In genomic region chr14:60653388-60653690, GRCh38 we compare ENCODE assay signal across 12 cellular contexts. TPM values are rescaled to one million over a fixed set of nuclear protein-coding genes. Genes with fewer than 3 reads are reported as not detected.
DNase-seq lines count a peak whose midpoint lies in the region; TF ChIP-seq lines count a peak whose summit lies in the region.
"Had no signal": no experiment of that assay in that cellular context is flagged by ENCODE, and none has a peak within 500 bp of the region (broad histone marks: within the 10 kb centered on the region; RNA-seq: fewer than 3 reads in every experiment).

No MANE protein-coding gene starts in this region.

- H4K20me1 ChIP-seq in mammary epithelial cell (ENCODE audit: insufficient read depth, low read length), result no peaks in the 10 kb centered on the region

- H3K27ac ChIP-seq in HUES6 (ENCODE audit: low read depth, low read length) (no peak overlapping the region), mammary epithelial cell (ENCODE audit: insufficient read depth, low read depth, low read length) (no peak overlapping the region), esophagus squamous epithelium (no peak overlapping the region), tibial artery (no peak overlapping the region)

- peaks cover 100% of the 10 kb centered on the region for H3K27me3 ChIP-seq in HUES6 (ENCODE audit: control insufficient read depth, insufficient read depth, low read length)
- peaks cover 26% of the 10 kb centered on the region for H3K27me3 ChIP-seq in mammary epithelial cell (ENCODE audit: insufficient read depth, low read length)
- H3K27me3 ChIP-seq in esophagus squamous epithelium, result peaks cover 30 to 100% (median 58%) of the 10 kb centered on the region in 4 donors
- H3K27me3 ChIP-seq in tibial artery, result peaks cover 0 to 11% of the 10 kb centered on the region in 2 donors

- H3K9me3 ChIP-seq in ES-I3 (ENCODE audit: control insufficient read depth, insufficient read depth, low read length), result no peaks in the 10 kb centered on the region
- no peaks in the 10 kb centered on the region for H3K9me3 ChIP-seq in HUES6 (ENCODE audit: control insufficient read depth, insufficient read depth, low read depth, low read length)
- no peaks in the 10 kb centered on the region for H3K9me3 ChIP-seq in mammary epithelial cell (replicated peaks; ENCODE audit: insufficient read depth, low read length)
- no peaks in the 10 kb centered on the region for H3K9me3 ChIP-seq in esophagus squamous epithelium
- no peaks in the 10 kb centered on the region for H3K9me3 ChIP-seq in tibial artery

- H3K27ac Mint-ChIP-seq in nephron (peak overlapping the region; percentile 88 to 92 (median 90)), CD14-positive monocyte (no peak overlapping the region)

- 12% methylated on average over 12 of the region's 15 CpGs for WGBS in mammary epithelial cell (ENCODE audit: low coverage, missing lambda C conversion rate)
- 8% methylated on average over 6 to 11 of the region's 15 CpGs for WGBS in esophagus squamous epithelium, 2 donors

- TF ChIP-seq CTCF in mammary epithelial cell (conservative IDR thresholded peaks at IDR 0.05 in 1 of 2, IDR thresholded peaks at IDR 0.05 in 1 of 2; ENCODE audit: extremely low read depth in 1 of 2, insufficient read depth in 1 of 2, low read depth in 1 of 2, low read length in 2 of 2) (no peak), nephron (IDR thresholded peaks at IDR 0.05; ENCODE audit: unreplicated experiment in 3 of 3) (no peak), esophagus squamous epithelium (IDR thresholded peaks at IDR 0.05) (no peak), tibial artery (IDR thresholded peaks at IDR 0.05) (no peak), CD14-positive monocyte (IDR thresholded peaks at IDR 0.05) (no peak)

- intact Hi-C loops in mammary epithelial cell (cut with micrococcal nuclease), result loop anchor here (10.0 kb wide), 1 partner anchor 541 kb away; no protein-coding TSS in a partner anchor
- intact Hi-C loops in esophagus squamous epithelium (cut with DNase I), result no loop called here
- intact Hi-C loops in tibial artery (cut with DNase I; ENCODE audit: low total_unique reads), result loop anchor here (5.0 kb wide), 1 partner anchor 69 kb away; the partner anchor contains the start of gene SIX4
- intact Hi-C loops in CD14-positive monocyte (cut with micrococcal nuclease), result loop anchor here in 1 of 2 donors (10.0 kb wide), 1 partner anchor 381 kb away; no protein-coding TSS in a partner anchor

- H3K36me3 Mint-ChIP-seq in nephron (ENCODE audit: low read depth), result no peaks in the 10 kb centered on the region
- H3K36me3 Mint-ChIP-seq in CD14-positive monocyte, result peaks cover 3 to 30% of the 10 kb centered on the region in 2 donors

- peak overlapping the region; percentile 46 for H3K4me3 ChIP-seq in HUES6 (ENCODE audit: low read depth, low read length)
- H3K4me3 ChIP-seq in mammary epithelial cell (replicated peaks in 1 of 3; ENCODE audit: insufficient read depth in 1 of 3, low read depth in 2 of 3, low read length in 3 of 3), result no peak overlapping the region
- peak overlapping the region in 1 of 4 donors; percentile 27 for H3K4me3 ChIP-seq in esophagus squamous epithelium
- no peak overlapping the region for H3K4me3 ChIP-seq in tibial artery

- no peaks in the 10 kb centered on the region; the same call in none of the 2 replicates for H3K4me1 ChIP-seq in ES-I3 (ENCODE audit: insufficient read depth, low read length)
- H3K4me1 ChIP-seq in HUES6 (ENCODE audit: control insufficient read depth, insufficient read depth, low read length), result peaks cover 64% of the 10 kb centered on the region
- peaks cover 37% of the 10 kb centered on the region for H3K4me1 ChIP-seq in mammary epithelial cell (ENCODE audit: insufficient read depth, low read length)
- H3K4me1 ChIP-seq in esophagus squamous epithelium, result peaks cover 13 to 75% (median 32%) of the 10 kb centered on the region in 3 donors
- H3K4me1 ChIP-seq in tibial artery, result peaks cover 0 to 35% (median 16%) of the 10 kb centered on the region in 4 donors

- peaks cover 51% of the 10 kb centered on the region for H3K4me1 Mint-ChIP-seq in nephron
- peaks cover 64% of the 10 kb centered on the region for H3K4me1 Mint-ChIP-seq in CD14-positive monocyte

- H3K9me3 Mint-ChIP-seq in nephron (no peaks in the 10 kb centered on the region), CD14-positive monocyte (peaks cover 0 to 48% (median 28%) of the 10 kb centered on the region in 7 donors)

- peak overlapping the region; percentile 30; the same call in 1 of the 2 replicates for H3K9ac ChIP-seq in ES-I3 (ENCODE audit: low read depth, low read length)
- H3K9ac ChIP-seq in HUES6 (ENCODE audit: low read length), result no peak overlapping the region
- no peak overlapping the region for H3K9ac ChIP-seq in mammary epithelial cell (ENCODE audit: insufficient read depth, low read length)

- peak overlapping the region; percentile 63 for H3K4me2 ChIP-seq in mammary epithelial cell (ENCODE audit: insufficient read depth, low read depth, low read length)

- no peak for DNase-seq in mammary epithelial cell
- DNase-seq in esophagus squamous epithelium (lab: John Stamatoyannopoulos, UW), result no peak
- DNase-seq in tibial artery, result no peak
- DNase-seq in CD14-positive monocyte (ENCODE audit: low spot score), result no peak
- no peak for DNase-seq in anterior cingulate cortex (lab: John Stamatoyannopoulos, UW)
- DNase-seq: GDM1; HCEC 1CT; NCI-H1694; stimulated activated CD4-positive, alpha-beta T cell treated with anti-CD3 and anti-CD28 coated beads, Interleukin-1b, Interleukin-23, amount 100 ng/mL, for 48 hours had no signal

- H3K4me3 Mint-ChIP-seq in nephron, result peak overlapping the region; percentile 85 to 90 (median 86)
- peak overlapping the region in 1 of 2 donors; percentile 93 for H3K4me3 Mint-ChIP-seq in CD14-positive monocyte

- H3K27me3 Mint-ChIP-seq in nephron (ENCODE audit: low read depth), result peaks cover 98% of the 10 kb centered on the region
- H3K27me3 Mint-ChIP-seq in CD14-positive monocyte (ENCODE audit: low read depth in 3 of 3), result peaks cover 96 to 100% (median 98%) of the 10 kb centered on the region in 3 donors

- no peaks in the 10 kb centered on the region for H3K79me2 ChIP-seq in mammary epithelial cell (ENCODE audit: insufficient read depth, low read length)

- no peaks in the 10 kb centered on the region for H3K36me3 ChIP-seq in ES-I3 (ENCODE audit: insufficient read depth, low read length)
- H3K36me3 ChIP-seq in HUES6 (ENCODE audit: control insufficient read depth, insufficient read depth, low read length), result no peaks in the 10 kb centered on the region
- H3K36me3 ChIP-seq in mammary epithelial cell (ENCODE audit: insufficient read depth, low read length), result no peaks in the 10 kb centered on the region
- H3K36me3 ChIP-seq in esophagus squamous epithelium, result no peaks in the 10 kb centered on the region
- H3K36me3 ChIP-seq in tibial artery, result no peaks in the 10 kb centered on the region

- CTCF ChIA-PET in mammary epithelial cell (lab: Charles Lee; ENCODE audit: low non-redundant PET), result no interaction called here

- H2AFZ ChIP-seq in mammary epithelial cell (ENCODE audit: low read depth, low read length), result peak overlapping the region; percentile 67

- dilution Hi-C loops in mammary epithelial cell (cut with HindIII; ENCODE audit: low sequenced_read_pairs), result no loop called here

- BruUV-seq in mammary epithelial cell (replicated peaks; lab: Mats Ljungman, UMichigan), result no TSS peak

- TF ChIP-seq POLR2A in esophagus squamous epithelium (IDR thresholded peaks at IDR 0.05), result no peak

- in situ Hi-C loops in mammary epithelial cell (cut with MboI; ENCODE audit: low sequenced_read_pairs in 2 of 2), result no loop called here

RNA-seq across cellular contexts. Expression of gene SIX1, which starts 4.1 kb away (rescaled TPM):
- total RNA-seq in mammary epithelial cell, result 1 to 10 TPM in 1 of 2 donors, under 1 TPM in 1; 0.17 to 2.1 TPM
- polyA plus RNA-seq in mammary epithelial cell, result 0.36 TPM
- polyA minus RNA-seq in mammary epithelial cell, result not detected
- total RNA-seq in esophagus squamous epithelium, result under 1 TPM in 1 of 4 donors, not detected in 3; 0.23 TPM
- polyA plus RNA-seq in CD14-positive monocyte, result not detected

Comparison
In these comparisons a context has a peak if more than half of its experiments do, and no peak if none do; other contexts are left out.
1. H3K27ac Mint-ChIP-seq: peak in nephron (3 of 3); none in CD14-positive monocyte (0 of 7).